ENCODE assay signal across 1 cellular context in the genomic region with DNA sequence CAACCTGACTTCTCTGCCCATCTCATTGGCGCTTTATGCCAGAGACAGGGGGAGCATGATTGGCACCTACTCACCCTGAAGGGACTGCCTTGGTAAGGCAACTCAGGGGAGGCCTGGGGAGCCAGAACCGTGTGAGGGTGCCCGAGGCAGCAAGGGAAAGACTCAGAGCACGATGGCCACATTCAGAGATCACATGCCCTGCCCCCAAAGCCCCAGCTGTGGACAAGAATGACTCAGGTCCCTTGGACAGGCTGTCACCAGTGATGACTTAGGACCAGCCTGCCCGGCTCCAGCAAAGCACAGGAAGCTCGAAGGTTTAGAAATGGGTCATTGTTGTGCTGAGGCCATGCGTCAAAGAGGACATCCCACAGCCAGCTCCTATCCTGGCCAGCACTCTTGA.
A peak's percentile ranks its signal among the peaks of the same experiment; 100 is the strongest.
TF ChIP-seq lines count a peak whose summit lies in the region.

No MANE protein-coding gene starts in this region.

TF ChIP-seq in K562, 482 proteins besides CTCF, POLR2A, EP300 and RAD21 (continued from another document and continues in another):
- no peak for TF ChIP-seq BCL6 (CRISPR knock-in tag; IDR thresholded peaks at IDR 0.05)
- TF ChIP-seq TEAD4 (IDR thresholded peaks at IDR 0.05; ENCODE audit: low read length) = no peak
- TF ChIP-seq TEAD4 (CRISPR knock-in tag; IDR thresholded peaks at IDR 0.05; ENCODE audit: borderline replicate concordance) = peak; percentile 7; the same call in 1 of the 2 replicates
- no peak for TF ChIP-seq ZNF217 (CRISPR knock-in tag; IDR thresholded peaks at IDR 0.05)
- no peak for TF ChIP-seq EGR1 (conservative IDR thresholded peaks at IDR 0.05)
- TF ChIP-seq ZFX (CRISPR knock-in tag; IDR thresholded peaks at IDR 0.05) = no peak
- TF ChIP-seq TAF15 (IDR thresholded peaks at IDR 0.05; ENCODE audit: low read depth, low read length) = no peak
- no peak for TF ChIP-seq ZNF197 (CRISPR knock-in tag; IDR thresholded peaks at IDR 0.05; ENCODE audit: low read depth)
- TF ChIP-seq ZNF23 (CRISPR knock-in tag; IDR thresholded peaks at IDR 0.05) = no peak
- no peak for TF ChIP-seq E2F3 (CRISPR knock-in tag; IDR thresholded peaks at IDR 0.05)
- no peak for TF ChIP-seq ZNF79 (CRISPR knock-in tag; IDR thresholded peaks at IDR 0.05; ENCODE audit: low read depth)
- peak in 1 of 2 experiments; percentile 88; a peak in 2 of 4 replicates for TF ChIP-seq SIN3A (IDR thresholded peaks at IDR 0.05; ENCODE audit: borderline replicate concordance in 2 of 2, control insufficient read depth in 1 of 2, low read depth in 2 of 2, low read length in 2 of 2)
- no peak; the same call in 1 of the 2 replicates for TF ChIP-seq TAL1 (IDR thresholded peaks at IDR 0.05)
- no peak; the same call in 1 of the 2 replicates for TF ChIP-seq EHMT2 (IDR thresholded peaks at IDR 0.05)
- no peak for TF ChIP-seq SETDB1 (IDR thresholded peaks at IDR 0.05; ENCODE audit: low read length)
- no peak for TF ChIP-seq TRIM24 (IDR thresholded peaks at IDR 0.05)
- TF ChIP-seq, protein P1, sequence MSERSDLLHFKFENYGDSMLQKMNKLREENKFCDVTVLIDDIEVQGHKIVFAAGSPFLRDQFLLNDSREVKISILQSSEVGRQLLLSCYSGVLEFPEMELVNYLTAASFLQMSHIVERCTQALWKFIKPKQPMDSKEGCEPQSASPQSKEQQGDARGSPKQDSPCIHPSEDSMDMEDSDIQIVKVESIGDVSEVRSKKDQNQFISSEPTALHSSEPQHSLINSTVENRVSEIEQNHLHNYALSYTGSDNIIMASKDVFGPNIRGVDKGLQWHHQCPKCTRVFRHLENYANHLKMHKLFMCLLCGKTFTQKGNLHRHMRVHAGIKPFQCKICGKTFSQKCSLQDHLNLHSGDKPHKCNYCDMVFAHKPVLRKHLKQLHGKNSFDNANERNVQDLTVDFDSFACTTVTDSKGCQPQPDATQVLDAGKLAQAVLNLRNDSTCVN (CRISPR knock-in tag; IDR thresholded peaks at IDR 0.05) = no peak
- TF ChIP-seq, protein P2, sequence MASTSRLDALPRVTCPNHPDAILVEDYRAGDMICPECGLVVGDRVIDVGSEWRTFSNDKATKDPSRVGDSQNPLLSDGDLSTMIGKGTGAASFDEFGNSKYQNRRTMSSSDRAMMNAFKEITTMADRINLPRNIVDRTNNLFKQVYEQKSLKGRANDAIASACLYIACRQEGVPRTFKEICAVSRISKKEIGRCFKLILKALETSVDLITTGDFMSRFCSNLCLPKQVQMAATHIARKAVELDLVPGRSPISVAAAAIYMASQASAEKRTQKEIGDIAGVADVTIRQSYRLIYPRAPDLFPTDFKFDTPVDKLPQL (IDR thresholded peaks at IDR 0.05; ENCODE audit: extremely low read depth, insufficient read length) = no peak
- no peak for TF ChIP-seq NR2C2 (CRISPR knock-in tag; IDR thresholded peaks at IDR 0.05)
- peak; percentile 55; the same call in 1 of the 2 replicates for TF ChIP-seq NR2C2 (tag; IDR thresholded peaks at IDR 0.05)
- TF ChIP-seq ZNF764 (CRISPR knock-in tag; IDR thresholded peaks at IDR 0.05; ENCODE audit: low read depth) = no peak
- TF ChIP-seq POLR3G (IDR thresholded peaks at IDR 0.05; ENCODE audit: extremely low read depth, insufficient read length, insufficient replicate concordance) = no peak
- TF ChIP-seq RCOR1 (IDR thresholded peaks at IDR 0.05; ENCODE audit: borderline replicate concordance in 1 of 2, low read depth in 2 of 2, low read length in 2 of 2) = peak in 1 of 2 experiments; percentile 54; a peak in 1 of 4 replicates
- TF ChIP-seq ZSCAN29 (IDR thresholded peaks at IDR 0.05) = no peak
- no peak for TF ChIP-seq RBM15 (IDR thresholded peaks at IDR 0.05; ENCODE audit: insufficient read depth, low read length)
- TF ChIP-seq, protein P3, sequence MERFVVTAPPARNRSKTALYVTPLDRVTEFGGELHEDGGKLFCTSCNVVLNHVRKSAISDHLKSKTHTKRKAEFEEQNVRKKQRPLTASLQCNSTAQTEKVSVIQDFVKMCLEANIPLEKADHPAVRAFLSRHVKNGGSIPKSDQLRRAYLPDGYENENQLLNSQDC (CRISPR knock-in tag; IDR thresholded peaks at IDR 0.05) = no peak
- TF ChIP-seq TOE1 (IDR thresholded peaks at IDR 0.05; ENCODE audit: borderline replicate concordance) = peak; percentile 72; the same call in 1 of the 2 replicates
- TF ChIP-seq TOE1 (CRISPR knock-in tag; IDR thresholded peaks at IDR 0.05; ENCODE audit: borderline replicate concordance, low read depth) = no peak
- TF ChIP-seq ZFP30 (CRISPR knock-in tag; IDR thresholded peaks at IDR 0.05; ENCODE audit: borderline replicate concordance) = no peak
- TF ChIP-seq, protein P4, sequence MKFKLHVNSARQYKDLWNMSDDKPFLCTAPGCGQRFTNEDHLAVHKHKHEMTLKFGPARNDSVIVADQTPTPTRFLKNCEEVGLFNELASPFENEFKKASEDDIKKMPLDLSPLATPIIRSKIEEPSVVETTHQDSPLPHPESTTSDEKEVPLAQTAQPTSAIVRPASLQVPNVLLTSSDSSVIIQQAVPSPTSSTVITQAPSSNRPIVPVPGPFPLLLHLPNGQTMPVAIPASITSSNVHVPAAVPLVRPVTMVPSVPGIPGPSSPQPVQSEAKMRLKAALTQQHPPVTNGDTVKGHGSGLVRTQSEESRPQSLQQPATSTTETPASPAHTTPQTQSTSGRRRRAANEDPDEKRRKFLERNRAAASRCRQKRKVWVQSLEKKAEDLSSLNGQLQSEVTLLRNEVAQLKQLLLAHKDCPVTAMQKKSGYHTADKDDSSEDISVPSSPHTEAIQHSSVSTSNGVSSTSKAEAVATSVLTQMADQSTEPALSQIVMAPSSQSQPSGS (CRISPR knock-in tag; IDR thresholded peaks at IDR 0.05) = no peak
- no peak for TF ChIP-seq GATAD2B (IDR thresholded peaks at IDR 0.05; ENCODE audit: borderline replicate concordance)
- peak; percentile 38; the same call in 1 of the 2 replicates for TF ChIP-seq TCF3 (CRISPR knock-in tag; IDR thresholded peaks at IDR 0.05)
- TF ChIP-seq ZNF263 (CRISPR knock-in tag; IDR thresholded peaks at IDR 0.05; ENCODE audit: borderline replicate concordance) = no peak
- TF ChIP-seq TRIM28 (IDR thresholded peaks at IDR 0.05) = no peak
- no peak for TF ChIP-seq STAT5A (IDR thresholded peaks at IDR 0.05; ENCODE audit: borderline replicate concordance, low read length)
- TF ChIP-seq NCOA1 (IDR thresholded peaks at IDR 0.05; ENCODE audit: low read depth) = peak; percentile 34; the same call in 1 of the 2 replicates
- peak; percentile 82 for TF ChIP-seq DPF2 (IDR thresholded peaks at IDR 0.05)
- peak; percentile 80 for TF ChIP-seq JUN (IDR thresholded peaks at IDR 0.05; ENCODE audit: borderline replicate concordance, low read depth, low read length)
- TF ChIP-seq JUN (CRISPR knock-in tag; IDR thresholded peaks at IDR 0.05; ENCODE audit: borderline replicate concordance) = no peak
- no peak for TF ChIP-seq SRSF1 (IDR thresholded peaks at IDR 0.05; ENCODE audit: low read depth, low read length)
- no peak for TF ChIP-seq XRCC4 (IDR thresholded peaks at IDR 0.05; ENCODE audit: extremely low read depth, insufficient read depth, insufficient read length)
- TF ChIP-seq, protein P5, sequence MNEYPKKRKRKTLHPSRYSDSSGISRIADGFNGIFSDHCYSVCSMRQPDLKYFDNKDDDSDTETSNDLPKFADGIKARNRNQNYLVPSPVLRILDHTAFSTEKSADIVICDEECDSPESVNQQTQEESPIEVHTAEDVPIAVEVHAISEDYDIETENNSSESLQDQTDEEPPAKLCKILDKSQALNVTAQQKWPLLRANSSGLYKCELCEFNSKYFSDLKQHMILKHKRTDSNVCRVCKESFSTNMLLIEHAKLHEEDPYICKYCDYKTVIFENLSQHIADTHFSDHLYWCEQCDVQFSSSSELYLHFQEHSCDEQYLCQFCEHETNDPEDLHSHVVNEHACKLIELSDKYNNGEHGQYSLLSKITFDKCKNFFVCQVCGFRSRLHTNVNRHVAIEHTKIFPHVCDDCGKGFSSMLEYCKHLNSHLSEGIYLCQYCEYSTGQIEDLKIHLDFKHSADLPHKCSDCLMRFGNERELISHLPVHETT (CRISPR knock-in tag; conservative IDR thresholded peaks at IDR 0.05 in 1 of 2, IDR thresholded peaks at IDR 0.05 in 1 of 2) = peak in 1 of 2 experiments; percentile 68; a peak in 2 of 4 replicates
- no peak for TF ChIP-seq PTRF (tag; IDR thresholded peaks at IDR 0.05)
- TF ChIP-seq TAF9B (IDR thresholded peaks at IDR 0.05; ENCODE audit: partially characterized antibody) = peak; percentile 95
- TF ChIP-seq SPI1 (IDR thresholded peaks at IDR 0.05; ENCODE audit: borderline replicate concordance, low read depth, low read length) = no peak
- TF ChIP-seq, protein P6, sequence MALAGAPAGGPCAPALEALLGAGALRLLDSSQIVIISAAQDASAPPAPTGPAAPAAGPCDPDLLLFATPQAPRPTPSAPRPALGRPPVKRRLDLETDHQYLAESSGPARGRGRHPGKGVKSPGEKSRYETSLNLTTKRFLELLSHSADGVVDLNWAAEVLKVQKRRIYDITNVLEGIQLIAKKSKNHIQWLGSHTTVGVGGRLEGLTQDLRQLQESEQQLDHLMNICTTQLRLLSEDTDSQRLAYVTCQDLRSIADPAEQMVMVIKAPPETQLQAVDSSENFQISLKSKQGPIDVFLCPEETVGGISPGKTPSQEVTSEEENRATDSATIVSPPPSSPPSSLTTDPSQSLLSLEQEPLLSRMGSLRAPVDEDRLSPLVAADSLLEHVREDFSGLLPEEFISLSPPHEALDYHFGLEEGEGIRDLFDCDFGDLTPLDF (CRISPR knock-in tag; IDR thresholded peaks at IDR 0.05) = no peak
- no peak for TF ChIP-seq TBL1XR1 (IDR thresholded peaks at IDR 0.05; ENCODE audit: low read length in 2 of 2)
- TF ChIP-seq, protein P7, sequence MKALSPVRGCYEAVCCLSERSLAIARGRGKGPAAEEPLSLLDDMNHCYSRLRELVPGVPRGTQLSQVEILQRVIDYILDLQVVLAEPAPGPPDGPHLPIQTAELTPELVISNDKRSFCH (CRISPR knock-in tag; IDR thresholded peaks at IDR 0.05) = no peak
- TF ChIP-seq, protein P7 (tag; IDR thresholded peaks at IDR 0.05) = no peak
- no peak for TF ChIP-seq ZNF224 (CRISPR knock-in tag; IDR thresholded peaks at IDR 0.05)
- TF ChIP-seq ZKSCAN1 (IDR thresholded peaks at IDR 0.05; ENCODE audit: low read depth, low read length) = no peak
- TF ChIP-seq NFE2L1 (tag; IDR thresholded peaks at IDR 0.05; ENCODE audit: borderline replicate concordance, low read depth) = no peak
- peak; percentile 70 for TF ChIP-seq CBFA2T3 (IDR thresholded peaks at IDR 0.05)
- TF ChIP-seq KLF16 (IDR thresholded peaks at IDR 0.05) = no peak
- TF ChIP-seq, protein P8, sequence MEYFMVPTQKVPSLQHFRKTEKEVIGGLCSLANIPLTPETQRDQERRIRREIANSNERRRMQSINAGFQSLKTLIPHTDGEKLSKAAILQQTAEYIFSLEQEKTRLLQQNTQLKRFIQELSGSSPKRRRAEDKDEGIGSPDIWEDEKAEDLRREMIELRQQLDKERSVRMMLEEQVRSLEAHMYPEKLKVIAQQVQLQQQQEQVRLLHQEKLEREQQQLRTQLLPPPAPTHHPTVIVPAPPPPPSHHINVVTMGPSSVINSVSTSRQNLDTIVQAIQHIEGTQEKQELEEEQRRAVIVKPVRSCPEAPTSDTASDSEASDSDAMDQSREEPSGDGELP (CRISPR knock-in tag; IDR thresholded peaks at IDR 0.05; ENCODE audit: borderline replicate concordance) = peak; percentile 99
- TF ChIP-seq ZNF253 (CRISPR knock-in tag; conservative IDR thresholded peaks at IDR 0.05) = no peak
- no peak for TF ChIP-seq POLR2G (IDR thresholded peaks at IDR 0.05; ENCODE audit: low read depth, low read length)
- no peak for TF ChIP-seq GATA2 (CRISPR knock-in tag; IDR thresholded peaks at IDR 0.05)
- TF ChIP-seq FOXK2 (conservative IDR thresholded peaks at IDR 0.05 in 1 of 2, IDR thresholded peaks at IDR 0.05 in 1 of 2; ENCODE audit: low read depth in 2 of 2) = peak; percentile 32 to 64; a peak in 1 of 4 replicates
- no peak for TF ChIP-seq ZNF311 (CRISPR knock-in tag; IDR thresholded peaks at IDR 0.05)
- TF ChIP-seq ZNF699 (CRISPR knock-in tag; IDR thresholded peaks at IDR 0.05; ENCODE audit: insufficient replicate concordance) = no peak
- TF ChIP-seq CC2D1A (IDR thresholded peaks at IDR 0.05) = no peak
- peak; percentile 7 for TF ChIP-seq ZFP36 (IDR thresholded peaks at IDR 0.05; ENCODE audit: low read depth, low read length, partially characterized antibody)
- no peak for TF ChIP-seq ATF1 (CRISPR knock-in tag; IDR thresholded peaks at IDR 0.05)
- peak; percentile 64 for TF ChIP-seq ATF1 (tag; IDR thresholded peaks at IDR 0.05)
- peak; percentile 37 to 48; a peak in 2 of 4 replicates for TF ChIP-seq MAZ (CRISPR knock-in tag; conservative IDR thresholded peaks at IDR 0.05 in 1 of 2, IDR thresholded peaks at IDR 0.05 in 1 of 2)
- TF ChIP-seq, protein P9, sequence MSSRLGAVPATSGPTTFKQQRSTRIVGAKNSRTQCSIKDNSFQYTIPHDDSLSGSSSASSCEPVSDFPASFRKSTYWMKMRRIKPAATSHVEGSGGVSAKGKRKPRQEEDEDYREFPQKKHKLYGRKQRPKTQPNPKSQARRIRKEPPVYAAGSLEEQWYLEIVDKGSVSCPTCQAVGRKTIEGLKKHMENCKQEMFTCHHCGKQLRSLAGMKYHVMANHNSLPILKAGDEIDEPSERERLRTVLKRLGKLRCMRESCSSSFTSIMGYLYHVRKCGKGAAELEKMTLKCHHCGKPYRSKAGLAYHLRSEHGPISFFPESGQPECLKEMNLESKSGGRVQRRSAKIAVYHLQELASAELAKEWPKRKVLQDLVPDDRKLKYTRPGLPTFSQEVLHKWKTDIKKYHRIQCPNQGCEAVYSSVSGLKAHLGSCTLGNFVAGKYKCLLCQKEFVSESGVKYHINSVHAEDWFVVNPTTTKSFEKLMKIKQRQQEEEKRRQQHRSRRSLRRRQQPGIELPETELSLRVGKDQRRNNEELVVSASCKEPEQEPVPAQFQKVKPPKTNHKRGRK (tag; IDR thresholded peaks at IDR 0.05) = no peak
- TF ChIP-seq TBP (optimal IDR thresholded peaks at IDR 0.05; ENCODE audit: low read depth, low read length) = no peak
- TF ChIP-seq, protein P10, sequence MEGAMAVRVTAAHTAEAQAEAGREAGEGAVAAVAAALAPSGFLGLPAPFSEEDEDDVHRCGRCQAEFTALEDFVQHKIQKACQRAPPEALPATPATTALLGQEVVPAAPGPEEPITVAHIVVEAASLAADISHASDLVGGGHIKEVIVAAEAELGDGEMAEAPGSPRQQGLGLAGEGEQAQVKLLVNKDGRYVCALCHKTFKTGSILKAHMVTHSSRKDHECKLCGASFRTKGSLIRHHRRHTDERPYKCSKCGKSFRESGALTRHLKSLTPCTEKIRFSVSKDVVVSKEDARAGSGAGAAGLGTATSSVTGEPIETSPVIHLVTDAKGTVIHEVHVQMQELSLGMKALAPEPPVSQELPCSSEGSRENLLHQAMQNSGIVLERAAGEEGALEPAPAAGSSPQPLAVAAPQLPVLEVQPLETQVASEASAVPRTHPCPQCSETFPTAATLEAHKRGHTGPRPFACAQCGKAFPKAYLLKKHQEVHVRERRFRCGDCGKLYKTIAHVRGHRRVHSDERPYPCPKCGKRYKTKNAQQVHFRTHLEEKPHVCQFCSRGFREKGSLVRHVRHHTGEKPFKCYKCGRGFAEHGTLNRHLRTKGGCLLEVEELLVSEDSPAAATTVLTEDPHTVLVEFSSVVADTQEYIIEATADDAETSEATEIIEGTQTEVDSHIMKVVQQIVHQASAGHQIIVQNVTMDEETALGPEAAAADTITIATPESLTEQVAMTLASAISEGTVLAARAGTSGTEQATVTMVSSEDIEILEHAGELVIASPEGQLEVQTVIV (CRISPR knock-in tag; IDR thresholded peaks at IDR 0.05; ENCODE audit: borderline replicate concordance) = no peak
